Comparison of ENCODE assay signal across 21 cellular contexts in the genomic region with DNA sequence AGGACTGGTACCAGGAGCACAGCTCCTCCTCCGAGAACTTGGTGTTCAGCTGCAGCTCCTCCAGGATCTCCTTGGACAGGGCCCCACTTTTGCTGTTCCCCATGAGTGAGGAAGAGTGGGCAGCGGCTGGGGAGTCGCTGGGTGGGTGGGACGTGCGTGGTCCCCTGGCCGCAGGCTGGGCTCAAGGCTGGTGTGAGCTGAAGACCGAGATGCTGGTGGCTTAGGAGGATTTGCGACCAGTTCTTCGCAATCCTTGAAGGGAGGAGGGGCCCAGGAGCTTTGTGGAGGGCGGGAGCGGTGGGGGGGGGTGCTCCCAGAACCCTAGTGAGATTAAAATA. TPM values are rescaled to one million over a fixed set of nuclear protein-coding genes. Genes with fewer than 3 reads are reported as not detected.
A peak's percentile ranks its signal among the peaks of the same experiment; 100 is the strongest.
DNase-seq lines count a peak whose midpoint lies in the region; FAIRE-seq and TF ChIP-seq lines count a peak whose summit lies in the region.
"Had no signal": no experiment of that assay in that cellular context is flagged by ENCODE, and none has a peak within 500 bp of the region (broad histone marks: within the 10 kb centered on the region; RNA-seq: fewer than 3 reads in every experiment).

A gene (minus strand): TSS at position 194 of the 338 bp plus-strand sequence. CDS start 91 bp downstream, at position 103.

- H3K36me3 ChIP-seq in WERI-Rb-1 (peaks cover 30% of the 10 kb centered on the region), kidney (ENCODE audit: control insufficient read depth in 1 of 2, insufficient read depth in 2 of 2, low read length in 2 of 2) (no peaks in the 10 kb centered on the region), neuronal stem cell (replicated peaks in 1 of 2; ENCODE audit: control insufficient read depth in 2 of 2, insufficient read depth in 2 of 2, low read length in 2 of 2) (no peaks in the 10 kb centered on the region), Caco-2 (ENCODE audit: control insufficient read depth, insufficient read depth, low read length) (no peaks in the 10 kb centered on the region), SJCRH30 (no peaks in the 10 kb centered on the region)
- H3K36me3 ChIP-seq: BE2C had no signal

- no peak within 1 kb of the TSS for H2AFZ ChIP-seq in neuronal stem cell (ENCODE audit: low read length)

- H3K4me1 ChIP-seq in kidney (ENCODE audit: control insufficient read depth in 1 of 2, insufficient read depth in 1 of 2, low read depth in 1 of 2, low read length in 2 of 2) (no peaks in the 10 kb centered on the region), neuronal stem cell (ENCODE audit: control insufficient read depth in 2 of 2, insufficient read depth in 1 of 2, low read depth in 1 of 2, low read length in 2 of 2) (peaks cover 0 to 20% of the 10 kb centered on the region in 2 donors), Caco-2 (no peaks in the 10 kb centered on the region), SJCRH30 (no peaks in the 10 kb centered on the region)
- H3K4me1 ChIP-seq: BE2C had no signal

- peak within 1 kb of the TSS; percentile 45 for H2BK15ac ChIP-seq in neuronal stem cell (ENCODE audit: low read length)

- peak within 1 kb of the TSS; percentile 5 for H2BK120ac ChIP-seq in neuronal stem cell (ENCODE audit: low read depth, low read length)

- intact Hi-C loops in CD14-positive monocyte (cut with micrococcal nuclease) (loop anchor here (5.0 kb wide), 1 partner anchor 712 kb away; no protein-coding TSS in a partner anchor), kidney (cut with DNase I) (no loop called here), Caco-2 (cut with micrococcal nuclease; ENCODE audit: unreplicated experiment) (no loop called here)

- peaks cover 5% of the 10 kb centered on the region for H3K9me3 ChIP-seq in WERI-Rb-1 (ENCODE audit: severe bottlenecking)
- no peaks in the 10 kb centered on the region for H3K9me3 ChIP-seq in kidney (ENCODE audit: control insufficient read depth in 1 of 2, low read length in 2 of 2)
- H3K9me3 ChIP-seq in neuronal stem cell (replicated peaks in 1 of 2; ENCODE audit: control insufficient read depth in 2 of 2, insufficient read depth in 1 of 2, low read depth in 1 of 2, low read length in 2 of 2), result peaks cover 0 to 2% of the 10 kb centered on the region in 2 donors
- no peaks in the 10 kb centered on the region for H3K9me3 ChIP-seq in Caco-2
- H3K9me3 ChIP-seq in SJCRH30 (replicated peaks), result no peaks in the 10 kb centered on the region
- H3K9me3 ChIP-seq: BE2C; BLaER1 treated with 17β-estradiol and CSF1 and Interleukin-3, amounts not matched to agents 10 nM and 100 nM had no signal

- TF ChIP-seq CTCF in CD14-positive monocyte (IDR thresholded peaks at IDR 0.05), result no peak
- no peak for TF ChIP-seq CTCF in WERI-Rb-1 (IDR thresholded peaks at IDR 0.05; ENCODE audit: low read depth, low read length)
- TF ChIP-seq CTCF in kidney (IDR thresholded peaks at IDR 0.05; ENCODE audit: borderline replicate concordance, extremely low read depth, insufficient read depth), result no peak
- no peak for TF ChIP-seq CTCF in Caco-2 (IDR thresholded peaks at IDR 0.05; ENCODE audit: insufficient read depth in 1 of 2, low read depth in 1 of 2, low read length in 1 of 2, severe bottlenecking in 1 of 2, unreplicated experiment in 1 of 2)

- H3K9me3 Mint-ChIP-seq in CD14-positive monocyte (no peaks in the 10 kb centered on the region), Caco-2 (ENCODE audit: unreplicated experiment) (no peaks in the 10 kb centered on the region)

- no TSS peak for BruUV-seq in Caco-2 (replicated peaks; lab: Mats Ljungman, UMichigan)

- FAIRE-seq in kidney (lab: Jason Lieb, UNC), result no peak
- FAIRE-seq: A204.1, G401.6, GM12892 had no signal

- no peak within 1 kb of the TSS for H2BK5ac ChIP-seq in neuronal stem cell (ENCODE audit: low read length)

- no peak within 1 kb of the TSS for H3K9ac ChIP-seq in kidney (ENCODE audit: low read length in 2 of 2)
- H3K9ac ChIP-seq in neuronal stem cell (ENCODE audit: low read depth, low read length, poor library complexity), result no peak within 1 kb of the TSS
- H3K9ac ChIP-seq: BLaER1 treated with 17β-estradiol and CSF1 and Interleukin-3, amounts not matched to agents 10 nM and 100 nM had no signal

- no peak within 1 kb of the TSS for H2BK12ac ChIP-seq in neuronal stem cell (ENCODE audit: low read length)

- H3K23ac ChIP-seq in neuronal stem cell (ENCODE audit: low read depth, low read length, poor library complexity), result peak within 1 kb of the TSS; percentile 29

- H3K27me3 Mint-ChIP-seq in CD14-positive monocyte (ENCODE audit: low read depth in 3 of 3) (peaks cover 19 to 28% (median 24%) of the 10 kb centered on the region in 3 donors), Caco-2 (ENCODE audit: insufficient read depth, unreplicated experiment) (peaks cover 3% of the 10 kb centered on the region)

- no peak within 1 kb of the TSS for H3K4me2 ChIP-seq in neuronal stem cell (ENCODE audit: insufficient read depth, low read length, poor library complexity, severe bottlenecking)
- H3K4me2 ChIP-seq: BLaER1 treated with 17β-estradiol and CSF1 and Interleukin-3, amounts not matched to agents 10 nM and 100 nM had no signal

- no CpG with 5 or more reads among the region's 11 CpGs for WGBS in neuronal stem cell (ENCODE audit: extremely low coverage in 2 of 2, insufficient read length in 2 of 2, insufficient replicate concordance in 1 of 2), 2 donors

- H4K91ac ChIP-seq in neuronal stem cell (ENCODE audit: low read depth, low read length, poor library complexity), result no peak within 1 kb of the TSS

- peak within 1 kb of the TSS; percentile 97 for H3K4me3 ChIP-seq in WERI-Rb-1 (ENCODE audit: low read depth, low read length)
- no peak within 1 kb of the TSS for H3K4me3 ChIP-seq in kidney (ENCODE audit: low read length in 2 of 2)
- no peak within 1 kb of the TSS for H3K4me3 ChIP-seq in neuronal stem cell (ENCODE audit: low read length in 2 of 2)
- H3K4me3 ChIP-seq in Caco-2 (ENCODE audit: low read depth, low read length), result no peak within 1 kb of the TSS
- no peak within 1 kb of the TSS for H3K4me3 ChIP-seq in SJCRH30
- H3K4me3 ChIP-seq: BLaER1 treated with 17β-estradiol and CSF1 and Interleukin-3, amounts not matched to agents 10 nM and 100 nM had no signal

- H3K27ac ChIP-seq in WERI-Rb-1 (peak within 1 kb of the TSS; percentile 83), kidney (ENCODE audit: low read depth in 2 of 2, low read length in 2 of 2) (no peak within 1 kb of the TSS), neuronal stem cell (replicated peaks; ENCODE audit: low read length) (no peak within 1 kb of the TSS), SJCRH30 (no peak within 1 kb of the TSS)
- H3K27ac ChIP-seq: 22Rv1; BLaER1 treated with 17β-estradiol and CSF1 and Interleukin-3, amounts not matched to agents 10 nM and 100 nM had no signal

- H2AK5ac ChIP-seq in neuronal stem cell (ENCODE audit: low read depth, low read length), result peak within 1 kb of the TSS; percentile 66

- peak within 1 kb of the TSS; percentile 4 for H3K14ac ChIP-seq in neuronal stem cell (ENCODE audit: low read length)

- DNase-seq in CD14-positive monocyte (ENCODE audit: low spot score) (peak; percentile 45), WERI-Rb-1 (peak; percentile 89), kidney (peak; percentile 56), neuronal stem cell (ENCODE audit: low spot score) (no peak), NOMO-1 treated with DMSO at 0.1 percent for 48 hours (lab: John Stamatoyannopoulos, UW; ENCODE audit: unreplicated experiment) (no peak), Caco-2 (no peak), SJCRH30 (no peak)
- DNase-seq: AML-193; BE2C; CD4-positive, alpha-beta memory T cell; COR-L47; DMS153; DND-41; H9 had no signal

- H3K4me3 Mint-ChIP-seq in CD14-positive monocyte (no peak within 1 kb of the TSS), Caco-2 (ENCODE audit: unreplicated experiment) (no peak within 1 kb of the TSS)
- H3K4me3 Mint-ChIP-seq: CD4-positive, alpha-beta memory T cell; H9 had no signal

- no peak within 1 kb of the TSS for H3K4ac ChIP-seq in neuronal stem cell (ENCODE audit: low read length)

- peaks cover 2% of the 10 kb centered on the region for H3K4me1 Mint-ChIP-seq in CD14-positive monocyte
- H3K4me1 Mint-ChIP-seq in Caco-2 (ENCODE audit: low read depth, unreplicated experiment), result no peaks in the 10 kb centered on the region
- H3K4me1 Mint-ChIP-seq: CD4-positive, alpha-beta memory T cell had no signal

- no peaks in the 10 kb centered on the region for H3K79me1 ChIP-seq in neuronal stem cell (ENCODE audit: low read depth, low read length)

- CTCF ChIA-PET in Caco-2 (lab: Charles Lee), result no interaction called here

- H3K27ac Mint-ChIP-seq in CD14-positive monocyte (peak within 1 kb of the TSS in 1 of 7 donors; percentile 15), Caco-2 (ENCODE audit: unreplicated experiment) (no peak within 1 kb of the TSS)
- H3K27ac Mint-ChIP-seq: CD4-positive, alpha-beta memory T cell; H9 had no signal

- H4K8ac ChIP-seq in neuronal stem cell (ENCODE audit: low read depth, low read length), result no peak within 1 kb of the TSS

- POLR2A ChIA-PET in Caco-2 (lab: Charles Lee), result no interaction called here

- H3K36me3 Mint-ChIP-seq in CD14-positive monocyte (peaks cover 0 to 2% of the 10 kb centered on the region in 2 donors), Caco-2 (ENCODE audit: insufficient read depth, unreplicated experiment) (no peaks in the 10 kb centered on the region)
- H3K36me3 Mint-ChIP-seq: CD4-positive, alpha-beta memory T cell had no signal

- H3K27me3 ChIP-seq in WERI-Rb-1 (ENCODE audit: insufficient read depth, low read depth, severe bottlenecking), result no peaks in the 10 kb centered on the region
- no peaks in the 10 kb centered on the region for H3K27me3 ChIP-seq in neuronal stem cell (ENCODE audit: control insufficient read depth in 3 of 3, insufficient read depth in 3 of 3, low read depth in 1 of 3, low read length in 3 of 3)
- H3K27me3 ChIP-seq in Caco-2 (replicated peaks; ENCODE audit: control insufficient read depth, insufficient read depth, low read length), result no peaks in the 10 kb centered on the region
- no peaks in the 10 kb centered on the region for H3K27me3 ChIP-seq in SJCRH30
- H3K27me3 ChIP-seq: BE2C; BLaER1 treated with 17β-estradiol and CSF1 and Interleukin-3, amounts not matched to agents 10 nM and 100 nM had no signal

- H3K18ac ChIP-seq in neuronal stem cell (ENCODE audit: low read length), result peak within 1 kb of the TSS; percentile 48

RNA-seq across cellular contexts. Expression of the gene that starts here (rescaled TPM):
- polyA plus RNA-seq in CD14-positive monocyte (not detected), kidney (ENCODE audit: insufficient read depth, low read depth, low replicate concordance) (not detected)
- total RNA-seq in kidney (not detected), Caco-2 (2022) (not detected in 2 replicates)
- polyA plus RNA-seq in neuronal stem cell (2013, experiment 1 of 2), result 0.10 TPM
- 0.10 TPM for polyA plus RNA-seq in neuronal stem cell (2013, experiment 2 of 2)
- total RNA-seq in SJCRH30 (2014; rRNA removed; shearing (Covaris generic)), result 0.06 TPM in 1 of 2 replicates, not detected in the other
- total RNA-seq: CD4-positive, alpha-beta memory T cell; H4; H9 had no signal
- polyA plus RNA-seq: AG04450; CD4-positive, alpha-beta memory T cell had no signal

Comparison
In these comparisons a context has a peak if more than half of its experiments do, and no peak if none do; other contexts are left out.
1. Peak in DNase-seq in CD14-positive monocyte; RNA of the gene not detected or under 1 TPM.
2. Peak in DNase-seq in kidney; RNA of the gene not detected or under 1 TPM.
3. intact Hi-C loops: an anchor here in CD14-positive monocyte (5.0 kb wide); none called in kidney and Caco-2.